Comparison of ENCODE assay signal across 16 cellular contexts in the genomic region with DNA sequence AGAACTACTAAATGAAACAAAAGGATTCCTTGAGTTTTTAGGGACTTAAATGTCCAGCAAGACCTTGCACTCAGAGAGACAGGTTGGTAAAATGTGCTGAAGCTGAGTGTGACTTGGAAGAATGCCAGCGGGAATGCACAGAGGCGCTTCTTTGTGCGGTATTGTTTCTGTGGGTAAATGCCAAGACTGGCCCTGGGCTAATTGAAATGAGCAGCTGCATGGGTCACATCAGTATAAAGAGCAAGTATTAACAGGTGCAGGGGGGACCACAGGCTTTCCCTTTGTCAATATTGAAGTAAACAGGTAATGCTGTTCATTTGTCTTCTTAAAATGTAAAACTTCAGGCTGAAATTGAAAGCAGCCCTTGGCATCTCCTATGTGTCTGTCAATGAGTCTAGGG.
DNase-seq lines count a peak whose midpoint lies in the region; ATAC-seq, FAIRE-seq and TF ChIP-seq lines count a peak whose summit lies in the region.
"Had no signal": no experiment of that assay in that cellular context is flagged by ENCODE, and none has a peak within 500 bp of the region (broad histone marks: within the 10 kb centered on the region; RNA-seq: fewer than 3 reads in every experiment).

No MANE protein-coding gene starts in this region.

- no peak overlapping the region for H3K4me3 ChIP-seq in SK-N-SH (ENCODE audit: low read depth in 2 of 2, low read length in 1 of 2)
- H3K4me3 ChIP-seq: A549, GM23338, heart right ventricle, vagina had no signal

- no peak overlapping the region for H3K4me2 ChIP-seq in SK-N-SH
- H3K4me2 ChIP-seq: A549, GM23338 had no signal

- TF ChIP-seq CTCF in SK-N-SH (IDR thresholded peaks at IDR 0.05), result no peak

- ATAC-seq in SK-N-SH treated with all-trans-retinoic acid at 6 μM for 48 hours (no peak), GM18520 (IDR thresholded peaks at IDR 0.05; ENCODE audit: unreplicated experiment) (no peak), HG03025 (IDR thresholded peaks at IDR 0.05; ENCODE audit: low FRiP score, unreplicated experiment) (no peak)
- ATAC-seq: A549, GM23338, heart right ventricle, right cardiac atrium had no signal

- POLR2A ChIA-PET in SK-N-SH (lab: Yijun Ruan, JAX), result no interaction called here

- no peak overlapping the region for H3K9ac ChIP-seq in SK-N-SH

- H3K9me3 ChIP-seq in SK-N-SH, result no peaks in the 10 kb centered on the region
- H3K9me3 ChIP-seq: A549, heart right ventricle, vagina had no signal

- no peak for TF ChIP-seq EP300 in SK-N-SH (IDR thresholded peaks at IDR 0.05; ENCODE audit: borderline replicate concordance in 1 of 2, low read depth in 1 of 2, low read length in 1 of 2)

- no peaks in the 10 kb centered on the region for H3K79me2 ChIP-seq in SK-N-SH (ENCODE audit: insufficient read depth)

- DNase-seq in SK-N-SH, result peak; percentile 4
- peak; percentile 79 for DNase-seq in NCI-H2107 (lab: John Stamatoyannopoulos, UW)
- DNase-seq in astrocyte of the hippocampus (ENCODE audit: low read depth, low spot score), result peak; percentile 22
- DNase-seq in urothelium cell line (ENCODE audit: low spot score), result peak; percentile 6
- no peak for DNase-seq in activated CD8-positive, alpha-beta memory T cell treated with anti-CD3 and anti-CD28 coated beads, Interleukin-2, amount 50 U/mL, for 4 hours
- DNase-seq: activated CD4-positive, alpha-beta T cell treated with anti-CD3 and anti-CD28 coated beads, Interleukin-2, amount 50 U/mL, for 48 hours; effector CD4-positive, alpha-beta T cell; EL; heart right ventricle; right cardiac atrium had no signal

- H3K4me1 ChIP-seq in SK-N-SH (ENCODE audit: control insufficient read depth in 1 of 2, insufficient read depth in 2 of 2, low read depth in 1 of 2, low read length in 1 of 2), result no peaks in the 10 kb centered on the region; a peak in 1 of 4 replicates
- H3K4me1 ChIP-seq: A549, heart right ventricle, vagina had no signal

- H3K27me3 ChIP-seq in SK-N-SH (ENCODE audit: insufficient read depth), result no peaks in the 10 kb centered on the region
- H3K27me3 ChIP-seq: vagina had no signal

- H3K27ac ChIP-seq in SK-N-SH (ENCODE audit: low read depth in 2 of 2, low read length in 1 of 2), result no peak overlapping the region
- H3K27ac ChIP-seq: A549, heart right ventricle, vagina had no signal

- CTCF ChIA-PET in SK-N-SH (lab: Yijun Ruan, JAX), result no interaction called here

- no peak for TF ChIP-seq RAD21 in SK-N-SH (IDR thresholded peaks at IDR 0.05; ENCODE audit: low read length)

- no peaks in the 10 kb centered on the region for H3K36me3 ChIP-seq in SK-N-SH (replicated peaks in 1 of 2; ENCODE audit: control insufficient read depth in 1 of 2, insufficient read depth in 2 of 2, low read length in 1 of 2)
- H3K36me3 ChIP-seq: heart right ventricle, vagina had no signal

- no peaks in the 10 kb centered on the region for H4K20me1 ChIP-seq in SK-N-SH (ENCODE audit: insufficient read depth)

- WGBS in SK-N-SH (ENCODE audit: low lambda C conversion rate), result 38% methylated on average over 3 of the region's 3 CpGs

- FAIRE-seq in urothelium cell line (lab: Jason Lieb, UNC), result no peak
- FAIRE-seq: A549 had no signal

- H2AFZ ChIP-seq in SK-N-SH (ENCODE audit: low read depth), result no peak overlapping the region
- H2AFZ ChIP-seq: GM23338 had no signal

- no peaks in the 10 kb centered on the region for H3F3A ChIP-seq in SK-N-SH (replicated peaks; ENCODE audit: insufficient read depth)

- no peaks in the 10 kb centered on the region for H3K9me2 ChIP-seq in SK-N-SH

TF ChIP-seq in SK-N-SH, 30 proteins besides CTCF, POLR2A, EP300 and RAD21:
- TF ChIP-seq, protein P1, sequence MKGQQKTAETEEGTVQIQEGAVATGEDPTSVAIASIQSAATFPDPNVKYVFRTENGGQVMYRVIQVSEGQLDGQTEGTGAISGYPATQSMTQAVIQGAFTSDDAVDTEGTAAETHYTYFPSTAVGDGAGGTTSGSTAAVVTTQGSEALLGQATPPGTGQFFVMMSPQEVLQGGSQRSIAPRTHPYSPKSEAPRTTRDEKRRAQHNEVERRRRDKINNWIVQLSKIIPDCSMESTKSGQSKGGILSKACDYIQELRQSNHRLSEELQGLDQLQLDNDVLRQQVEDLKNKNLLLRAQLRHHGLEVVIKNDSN (IDR thresholded peaks at IDR 0.05; ENCODE audit: borderline replicate concordance, low read depth), result no peak
- TF ChIP-seq, protein P2, sequence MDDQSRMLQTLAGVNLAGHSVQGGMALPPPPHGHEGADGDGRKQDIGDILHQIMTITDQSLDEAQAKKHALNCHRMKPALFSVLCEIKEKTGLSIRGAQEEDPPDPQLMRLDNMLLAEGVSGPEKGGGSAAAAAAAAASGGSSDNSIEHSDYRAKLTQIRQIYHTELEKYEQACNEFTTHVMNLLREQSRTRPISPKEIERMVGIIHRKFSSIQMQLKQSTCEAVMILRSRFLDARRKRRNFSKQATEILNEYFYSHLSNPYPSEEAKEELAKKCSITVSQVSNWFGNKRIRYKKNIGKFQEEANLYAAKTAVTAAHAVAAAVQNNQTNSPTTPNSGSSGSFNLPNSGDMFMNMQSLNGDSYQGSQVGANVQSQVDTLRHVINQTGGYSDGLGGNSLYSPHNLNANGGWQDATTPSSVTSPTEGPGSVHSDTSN (IDR thresholded peaks at IDR 0.05), result no peak
- TF ChIP-seq, protein P3, sequence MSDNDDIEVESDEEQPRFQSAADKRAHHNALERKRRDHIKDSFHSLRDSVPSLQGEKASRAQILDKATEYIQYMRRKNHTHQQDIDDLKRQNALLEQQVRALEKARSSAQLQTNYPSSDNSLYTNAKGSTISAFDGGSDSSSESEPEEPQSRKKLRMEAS (IDR thresholded peaks at IDR 0.05; ENCODE audit: low read depth), result no peak
- TF ChIP-seq CHD2 (IDR thresholded peaks at IDR 0.05; ENCODE audit: low read length, partially characterized antibody), result no peak
- no peak for TF ChIP-seq RFX5 (IDR thresholded peaks at IDR 0.05; ENCODE audit: low read length)
- TF ChIP-seq MXI1 (IDR thresholded peaks at IDR 0.05; ENCODE audit: low read depth, low read length), result no peak
- no peak for TF ChIP-seq MEF2A (IDR thresholded peaks at IDR 0.05; ENCODE audit: borderline replicate concordance, low read depth)
- TF ChIP-seq, protein P4, sequence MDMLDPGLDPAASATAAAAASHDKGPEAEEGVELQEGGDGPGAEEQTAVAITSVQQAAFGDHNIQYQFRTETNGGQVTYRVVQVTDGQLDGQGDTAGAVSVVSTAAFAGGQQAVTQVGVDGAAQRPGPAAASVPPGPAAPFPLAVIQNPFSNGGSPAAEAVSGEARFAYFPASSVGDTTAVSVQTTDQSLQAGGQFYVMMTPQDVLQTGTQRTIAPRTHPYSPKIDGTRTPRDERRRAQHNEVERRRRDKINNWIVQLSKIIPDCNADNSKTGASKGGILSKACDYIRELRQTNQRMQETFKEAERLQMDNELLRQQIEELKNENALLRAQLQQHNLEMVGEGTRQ (IDR thresholded peaks at IDR 0.05; ENCODE audit: borderline replicate concordance, low read depth, low read length), result no peak
- no peak for TF ChIP-seq RXRA (IDR thresholded peaks at IDR 0.05; ENCODE audit: borderline replicate concordance, low read depth)

TF ChIP-seq in SK-N-SH treated with all-trans-retinoic acid at 6 μM for 48 hours, 23 proteins besides CTCF, POLR2A, EP300 and RAD21:
- no peak for TF ChIP-seq SNAI2 (CRISPR knock-in tag; IDR thresholded peaks at IDR 0.05)
- no peak for TF ChIP-seq ZFP30 (CRISPR knock-in tag; IDR thresholded peaks at IDR 0.05)
- no peak for TF ChIP-seq ZNF565 (CRISPR knock-in tag; conservative IDR thresholded peaks at IDR 0.05; ENCODE audit: low read depth)
- TF ChIP-seq BACH2 (CRISPR knock-in tag; IDR thresholded peaks at IDR 0.05; ENCODE audit: borderline replicate concordance), result no peak
- no peak for TF ChIP-seq ZFP3 (CRISPR knock-in tag; IDR thresholded peaks at IDR 0.05)
- TF ChIP-seq ARNTL (CRISPR knock-in tag; IDR thresholded peaks at IDR 0.05; ENCODE audit: borderline replicate concordance, low read depth), result no peak
- TF ChIP-seq TCF4 (CRISPR knock-in tag; IDR thresholded peaks at IDR 0.05; ENCODE audit: borderline replicate concordance), result no peak
- no peak for TF ChIP-seq ZNF70 (CRISPR knock-in tag; IDR thresholded peaks at IDR 0.05)
- TF ChIP-seq, protein P5, sequence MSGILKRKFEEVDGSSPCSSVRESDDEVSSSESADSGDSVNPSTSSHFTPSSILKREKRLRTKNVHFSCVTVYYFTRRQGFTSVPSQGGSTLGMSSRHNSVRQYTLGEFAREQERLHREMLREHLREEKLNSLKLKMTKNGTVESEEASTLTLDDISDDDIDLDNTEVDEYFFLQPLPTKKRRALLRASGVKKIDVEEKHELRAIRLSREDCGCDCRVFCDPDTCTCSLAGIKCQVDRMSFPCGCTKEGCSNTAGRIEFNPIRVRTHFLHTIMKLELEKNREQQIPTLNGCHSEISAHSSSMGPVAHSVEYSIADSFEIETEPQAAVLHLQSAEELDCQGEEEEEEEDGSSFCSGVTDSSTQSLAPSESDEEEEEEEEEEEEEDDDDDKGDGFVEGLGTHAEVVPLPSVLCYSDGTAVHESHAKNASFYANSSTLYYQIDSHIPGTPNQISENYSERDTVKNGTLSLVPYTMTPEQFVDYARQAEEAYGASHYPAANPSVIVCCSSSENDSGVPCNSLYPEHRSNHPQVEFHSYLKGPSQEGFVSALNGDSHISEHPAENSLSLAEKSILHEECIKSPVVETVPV (CRISPR knock-in tag; IDR thresholded peaks at IDR 0.05), result no peak
- TF ChIP-seq, protein P6, sequence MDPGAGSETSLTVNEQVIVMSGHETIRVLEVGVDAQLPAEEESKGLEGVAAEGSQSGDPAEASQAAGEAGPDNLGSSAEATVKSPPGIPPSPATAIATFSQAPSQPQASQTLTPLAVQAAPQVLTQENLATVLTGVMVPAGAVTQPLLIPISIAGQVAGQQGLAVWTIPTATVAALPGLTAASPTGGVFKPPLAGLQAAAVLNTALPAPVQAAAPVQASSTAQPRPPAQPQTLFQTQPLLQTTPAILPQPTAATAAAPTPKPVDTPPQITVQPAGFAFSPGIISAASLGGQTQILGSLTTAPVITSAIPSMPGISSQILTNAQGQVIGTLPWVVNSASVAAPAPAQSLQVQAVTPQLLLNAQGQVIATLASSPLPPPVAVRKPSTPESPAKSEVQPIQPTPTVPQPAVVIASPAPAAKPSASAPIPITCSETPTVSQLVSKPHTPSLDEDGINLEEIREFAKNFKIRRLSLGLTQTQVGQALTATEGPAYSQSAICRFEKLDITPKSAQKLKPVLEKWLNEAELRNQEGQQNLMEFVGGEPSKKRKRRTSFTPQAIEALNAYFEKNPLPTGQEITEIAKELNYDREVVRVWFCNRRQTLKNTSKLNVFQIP (CRISPR knock-in tag; IDR thresholded peaks at IDR 0.05; ENCODE audit: borderline replicate concordance, low read depth), result no peak
- no peak for TF ChIP-seq RARB (CRISPR knock-in tag; IDR thresholded peaks at IDR 0.05)
- no peak for TF ChIP-seq TOX (CRISPR knock-in tag; IDR thresholded peaks at IDR 0.05; ENCODE audit: borderline replicate concordance)
- no peak for TF ChIP-seq PPARA (CRISPR knock-in tag; IDR thresholded peaks at IDR 0.05; ENCODE audit: borderline replicate concordance)
